In genomic region chr5:86118542-86118941, GRCh38 we compare ENCODE assay signal across 14 cellular contexts.
DNase-seq lines count a peak whose midpoint lies in the region; ATAC-seq and TF ChIP-seq lines count a peak whose summit lies in the region.
"Had no signal": no experiment of that assay in that cellular context is flagged by ENCODE, and none has a peak within 500 bp of the region (broad histone marks: within the 10 kb centered on the region; RNA-seq: fewer than 3 reads in every experiment).

No MANE protein-coding gene starts in this region.

- no peak overlapping the region for H3K4me3 Mint-ChIP-seq in endothelial cell (ENCODE audit: unreplicated experiment)
- H3K4me3 Mint-ChIP-seq: stimulated activated effector memory CD8-positive, alpha-beta T cell treated with anti-CD3 and anti-CD28 coated beads, Interleukin-12 subunit alpha, Interleukin-12 subunit beta, amount 100 ng/mL, for 72 hours had no signal

- CTCF ChIA-PET in HEK293T (lab: Yijun Ruan, JAX) = no interaction called here

- no peaks in the 10 kb centered on the region for H3F3A ChIP-seq in MM.1S (ENCODE audit: insufficient read depth, low read length)

- no peaks in the 10 kb centered on the region for H3K79me2 ChIP-seq in MM.1S (ENCODE audit: low read length)

- no peaks in the 10 kb centered on the region for H3K27me3 ChIP-seq in MM.1S (replicated peaks; ENCODE audit: insufficient read depth, low read length)

- H3K9me3 ChIP-seq in MM.1S (replicated peaks; ENCODE audit: insufficient read depth, low read length) = no peaks in the 10 kb centered on the region

- no peaks in the 10 kb centered on the region for H3K9me2 ChIP-seq in MM.1S (replicated peaks; ENCODE audit: insufficient read depth, low read length)

- peak; percentile 11 for DNase-seq in HEK293T (ENCODE audit: extremely low spot score)
- peak; percentile 36 for DNase-seq in MM.1S
- no peak for DNase-seq in endothelial cell (ENCODE audit: low spot score)
- no peak for DNase-seq in NCI-H128 (lab: John Stamatoyannopoulos, UW; ENCODE audit: unreplicated experiment)
- DNase-seq in NCI-H1694 (lab: John Stamatoyannopoulos, UW) = no peak
- DNase-seq in foreskin melanocyte = no peak
- no peak for DNase-seq in GM19240 (ENCODE audit: insufficient read length, low spot score)
- DNase-seq: anterior cingulate cortex, DMS79 treated with DMSO at 0.1 percent for 48 hours, KG1, NCI-H526 treated with DMSO at 0.1 percent for 48 hours, T1000 had no signal

- H3K9me3 Mint-ChIP-seq in endothelial cell (ENCODE audit: unreplicated experiment) = no peaks in the 10 kb centered on the region

- no peaks in the 10 kb centered on the region for H3K4me1 Mint-ChIP-seq in endothelial cell (ENCODE audit: unreplicated experiment)
- H3K4me1 Mint-ChIP-seq: stimulated activated effector memory CD8-positive, alpha-beta T cell treated with anti-CD3 and anti-CD28 coated beads, Interleukin-12 subunit alpha, Interleukin-12 subunit beta, amount 100 ng/mL, for 72 hours had no signal

- no peaks in the 10 kb centered on the region for H3K36me3 Mint-ChIP-seq in endothelial cell (ENCODE audit: low read depth, unreplicated experiment)
- H3K36me3 Mint-ChIP-seq: stimulated activated effector memory CD8-positive, alpha-beta T cell treated with anti-CD3 and anti-CD28 coated beads, Interleukin-12 subunit alpha, Interleukin-12 subunit beta, amount 100 ng/mL, for 72 hours had no signal

- H3K4me2 ChIP-seq in MM.1S (ENCODE audit: low read depth, low read length) = no peak overlapping the region

- H4K20me1 ChIP-seq in MM.1S (ENCODE audit: insufficient read depth, low read length) = no peaks in the 10 kb centered on the region

- no peak overlapping the region for H3K4me3 ChIP-seq in MM.1S (ENCODE audit: low read length)

- no peaks in the 10 kb centered on the region for H3K4me1 ChIP-seq in MM.1S (ENCODE audit: low read length)

- no peak overlapping the region for H2AFZ ChIP-seq in MM.1S (ENCODE audit: low read length)

- ATAC-seq in GM18517 (IDR thresholded peaks at IDR 0.05; ENCODE audit: unreplicated experiment) = peak; percentile 69
- ATAC-seq: stimulated activated effector memory CD8-positive, alpha-beta T cell treated with anti-CD3 and anti-CD28 coated beads, Interleukin-12 subunit alpha, Interleukin-12 subunit beta, amount 100 ng/mL, for 72 hours had no signal

- no peak overlapping the region for H3K9ac ChIP-seq in MM.1S (ENCODE audit: low read length)

- POLR2A ChIA-PET in HEK293T (lab: Yijun Ruan, JAX) = no interaction called here

- TF ChIP-seq CTCF in MM.1S (IDR thresholded peaks at IDR 0.05; ENCODE audit: low read length) = peak; percentile 30
- peak; percentile 55 for TF ChIP-seq CTCF in endothelial cell (IDR thresholded peaks at IDR 0.05; ENCODE audit: unreplicated experiment)

- H3K36me3 ChIP-seq in MM.1S (replicated peaks; ENCODE audit: insufficient read depth, low read length) = no peaks in the 10 kb centered on the region

- no peaks in the 10 kb centered on the region for H3K27me3 Mint-ChIP-seq in endothelial cell (ENCODE audit: unreplicated experiment)

- H3K27ac Mint-ChIP-seq in endothelial cell (ENCODE audit: unreplicated experiment) = no peak overlapping the region
- H3K27ac Mint-ChIP-seq: stimulated activated effector memory CD8-positive, alpha-beta T cell treated with anti-CD3 and anti-CD28 coated beads, Interleukin-12 subunit alpha, Interleukin-12 subunit beta, amount 100 ng/mL, for 72 hours had no signal

- H3K27ac ChIP-seq in MM.1S (ENCODE audit: low read length) = no peak overlapping the region

TF ChIP-seq in HEK293T, 16 proteins besides CTCF, POLR2A, EP300 and RAD21:
- TF ChIP-seq ELF4 (IDR thresholded peaks at IDR 0.05) (no peak), LEF1 (IDR thresholded peaks at IDR 0.05; ENCODE audit: borderline replicate concordance) (no peak), SUZ12 (IDR thresholded peaks at IDR 0.05) (no peak), FOXM1 (IDR thresholded peaks at IDR 0.05; ENCODE audit: borderline replicate concordance) (no peak), SP1 (IDR thresholded peaks at IDR 0.05) (no peak), HDGF (IDR thresholded peaks at IDR 0.05; ENCODE audit: borderline replicate concordance) (no peak), TARDBP (IDR thresholded peaks at IDR 0.05) (no peak), NFRKB (IDR thresholded peaks at IDR 0.05) (no peak), FOXA1 (IDR thresholded peaks at IDR 0.05) (no peak)

Comparison
In these comparisons a context has a peak if more than half of its experiments do, and no peak if none do; other contexts are left out.
1. DNase-seq: peak in HEK293T (single experiment) and MM.1S (single experiment); none in endothelial cell (single experiment), NCI-H128 (single experiment), NCI-H1694 (single experiment), foreskin melanocyte (single experiment) and GM19240 (single experiment).